ENCODE assay signal across 8 cellular contexts in genomic region chr6:31834367-31834703, GRCh38. TPM values are rescaled to one million over a fixed set of nuclear protein-coding genes. Genes with fewer than 3 reads are reported as not detected.
DNase-seq lines count a peak whose midpoint lies in the region; TF ChIP-seq lines count a peak whose summit lies in the region.

No MANE protein-coding gene starts in this region.

- no peaks in the 10 kb centered on the region for H3K27me3 Mint-ChIP-seq in activated T-helper 2 cell treated with anti-CD3 and anti-CD28 coated beads, Interferon-gamma antibody, Interleukin-2, Interleukin-4, amounts not matched to agents 10 μg/mL and 5 μg/mL and 100 μg/mL, durations not matched to agents 14 hours and 24 hours and 36 hours (ENCODE audit: low read depth)
- H3K27me3 Mint-ChIP-seq in neural crest cell (ENCODE audit: low read depth) = peaks cover 4% of the 10 kb centered on the region
- no peaks in the 10 kb centered on the region for H3K27me3 Mint-ChIP-seq in type B pancreatic cell

- TF ChIP-seq CTCF in neural crest cell (conservative IDR thresholded peaks at IDR 0.05) (no peak), type B pancreatic cell (conservative IDR thresholded peaks at IDR 0.05) (no peak)

- peak overlapping the region; percentile 87 for H3K4me3 Mint-ChIP-seq in activated T-helper 2 cell treated with anti-CD3 and anti-CD28 coated beads, Interferon-gamma antibody, Interleukin-2, Interleukin-4, amounts not matched to agents 10 μg/mL and 5 μg/mL and 100 μg/mL, durations not matched to agents 14 hours and 24 hours and 36 hours (ENCODE audit: low read depth)
- H3K4me3 Mint-ChIP-seq in neural crest cell (peak overlapping the region; percentile 98), type B pancreatic cell (peak overlapping the region; percentile 98)

- H3K4me1 Mint-ChIP-seq in activated T-helper 2 cell treated with anti-CD3 and anti-CD28 coated beads, Interferon-gamma antibody, Interleukin-2, Interleukin-4, amounts not matched to agents 10 μg/mL and 5 μg/mL and 100 μg/mL, durations not matched to agents 14 hours and 24 hours and 36 hours (ENCODE audit: low read depth) = peaks cover 35% of the 10 kb centered on the region
- H3K4me1 Mint-ChIP-seq in neural crest cell = peaks cover 54% of the 10 kb centered on the region
- H3K4me1 Mint-ChIP-seq in type B pancreatic cell (ENCODE audit: unreplicated experiment) = peaks cover 47% of the 10 kb centered on the region

- H3K36me3 Mint-ChIP-seq in activated T-helper 2 cell treated with anti-CD3 and anti-CD28 coated beads, Interferon-gamma antibody, Interleukin-2, Interleukin-4, amounts not matched to agents 10 μg/mL and 5 μg/mL and 100 μg/mL, durations not matched to agents 14 hours and 24 hours and 36 hours (ENCODE audit: low read depth) = peaks cover 68% of the 10 kb centered on the region
- H3K36me3 Mint-ChIP-seq in neural crest cell (ENCODE audit: low read depth) = peaks cover 30% of the 10 kb centered on the region
- H3K36me3 Mint-ChIP-seq in type B pancreatic cell = peaks cover 34% of the 10 kb centered on the region

- H3K9me3 Mint-ChIP-seq in activated T-helper 2 cell treated with anti-CD3 and anti-CD28 coated beads, Interferon-gamma antibody, Interleukin-2, Interleukin-4, amounts not matched to agents 10 μg/mL and 5 μg/mL and 100 μg/mL, durations not matched to agents 14 hours and 24 hours and 36 hours = no peaks in the 10 kb centered on the region
- H3K9me3 Mint-ChIP-seq in neural crest cell (no peaks in the 10 kb centered on the region), type B pancreatic cell (no peaks in the 10 kb centered on the region)

- intact Hi-C loops in activated T-helper 2 cell treated with anti-CD3 and anti-CD28 coated beads, Interferon-gamma antibody, Interleukin-2, Interleukin-4, amounts not matched to agents 10 μg/mL and 5 μg/mL and 100 μg/mL, durations not matched to agents 14 hours and 24 hours and 36 hours (cut with micrococcal nuclease) = loop anchor here (1.0 to 10.0 kb wide), 10 partner anchors 29 to 1010 kb away; partner anchors contain the start of genes AGPAT1, ATP6V1G2, EHMT2 and LY6G5C

- peak overlapping the region; percentile 97 for H3K27ac Mint-ChIP-seq in activated T-helper 2 cell treated with anti-CD3 and anti-CD28 coated beads, Interferon-gamma antibody, Interleukin-2, Interleukin-4, amounts not matched to agents 10 μg/mL and 5 μg/mL and 100 μg/mL, durations not matched to agents 14 hours and 24 hours and 36 hours
- H3K27ac Mint-ChIP-seq in neural crest cell (ENCODE audit: unreplicated experiment) = peak overlapping the region; percentile 100
- peak overlapping the region; percentile 99 for H3K27ac Mint-ChIP-seq in type B pancreatic cell

- peak; percentile 47 to 69 (median 51) for DNase-seq in activated naive CD4-positive, alpha-beta T cell (lab: John Stamatoyannopoulos, UW)
- no peak for DNase-seq in activated naive CD4-positive, alpha-beta T cell treated with anti-CD3 and anti-CD28 coated beads, Interleukin-2, amount 50 U/mL, for 16 hours
- DNase-seq in HT1080 (ENCODE audit: low read depth) = peak; percentile 90
- peak; percentile 80 to 86 for DNase-seq in NOMO-1 (lab: John Stamatoyannopoulos, UW; ENCODE audit: unreplicated experiment in 2 of 2)
- DNase-seq in activated T-helper 2 cell treated with anti-CD3 and anti-CD28 coated beads, Interferon-gamma antibody, Interleukin-2, Interleukin-4, amounts not matched to agents 10 μg/mL and 5 μg/mL and 100 μg/mL, durations not matched to agents 14 hours and 24 hours and 36 hours (ENCODE audit: low spot score) = peak; percentile 58
- DNase-seq in foreskin melanocyte = peak; percentile 85
- peak; percentile 79 for DNase-seq in neural crest cell (ENCODE audit: low read depth, low spot score)
- peak; percentile 86 for DNase-seq in type B pancreatic cell (ENCODE audit: extremely low spot score, unreplicated experiment)

RNA-seq across cellular contexts. Expression of gene HSPA1B, which starts 6.8 kb away (rescaled TPM):
- 134 and 135 TPM in 2 replicates for total RNA-seq in HT1080 (2014; rRNA removed; shearing (Covaris generic))
- polyA plus RNA-seq in HT1080 (2015; cell fraction: cytosol; rRNA removed) = 28.8 and 34.1 TPM in 2 replicates
- 80.4 and 81.4 TPM in 2 replicates for polyA plus RNA-seq in HT1080 (2015; cell fraction: nucleus; rRNA removed)
- 116 and 120 TPM in 2 replicates for total RNA-seq in activated T-helper 2 cell treated with anti-CD3 and anti-CD28 coated beads, Interferon-gamma antibody, Interleukin-2, Interleukin-4, amounts not matched to agents 10 μg/mL and 5 μg/mL and 100 μg/mL, durations not matched to agents 14 hours and 24 hours and 36 hours
- 78.5 and 82.5 TPM in 2 replicates for total RNA-seq in neural crest cell
- total RNA-seq in type B pancreatic cell (ENCODE audit: low replicate concordance) = 132 and 252 TPM in 2 replicates

RNA-seq across cellular contexts. Expression of gene HSPA1A, which starts 19.0 kb away (rescaled TPM):
- total RNA-seq in HT1080 (2014; rRNA removed; shearing (Covaris generic)) = 99.6 and 108 TPM in 2 replicates
- 21.7 and 29.8 TPM in 2 replicates for polyA plus RNA-seq in HT1080 (2015; cell fraction: cytosol; rRNA removed)
- polyA plus RNA-seq in HT1080 (2015; cell fraction: nucleus; rRNA removed) = 65.3 and 67.2 TPM in 2 replicates
- total RNA-seq in activated T-helper 2 cell treated with anti-CD3 and anti-CD28 coated beads, Interferon-gamma antibody, Interleukin-2, Interleukin-4, amounts not matched to agents 10 μg/mL and 5 μg/mL and 100 μg/mL, durations not matched to agents 14 hours and 24 hours and 36 hours = 112 and 118 TPM in 2 replicates
- total RNA-seq in neural crest cell (70.3 and 72.3 TPM in 2 replicates), type B pancreatic cell (ENCODE audit: low replicate concordance) (45.7 and 54.7 TPM in 2 replicates)

RNA-seq across cellular contexts. Expression of gene HSPA1L, which starts 19.3 kb away (rescaled TPM):
- total RNA-seq in HT1080 (2014; rRNA removed; shearing (Covaris generic)) = 0.73 and 1.3 TPM in 2 replicates
- 1.2 and 1.5 TPM in 2 replicates for polyA plus RNA-seq in HT1080 (2015; cell fraction: cytosol; rRNA removed)
- 1.6 and 2.3 TPM in 2 replicates for polyA plus RNA-seq in HT1080 (2015; cell fraction: nucleus; rRNA removed)
- total RNA-seq in activated T-helper 2 cell treated with anti-CD3 and anti-CD28 coated beads, Interferon-gamma antibody, Interleukin-2, Interleukin-4, amounts not matched to agents 10 μg/mL and 5 μg/mL and 100 μg/mL, durations not matched to agents 14 hours and 24 hours and 36 hours = 2.1 and 2.4 TPM in 2 replicates
- total RNA-seq in neural crest cell (1.5 and 1.8 TPM in 2 replicates), type B pancreatic cell (ENCODE audit: low replicate concordance) (1.8 and 1.9 TPM in 2 replicates)

RNA-seq across cellular contexts. Expression of gene LSM2, which starts 27.6 kb away (rescaled TPM):
- total RNA-seq in HT1080 (2014; rRNA removed; shearing (Covaris generic)) = 104 and 115 TPM in 2 replicates
- polyA plus RNA-seq in HT1080 (2015; cell fraction: cytosol; rRNA removed) = 105 and 107 TPM in 2 replicates
- polyA plus RNA-seq in HT1080 (2015; cell fraction: nucleus; rRNA removed) = 26.3 and 30.0 TPM in 2 replicates
- 130 TPM in 2 replicates for total RNA-seq in activated T-helper 2 cell treated with anti-CD3 and anti-CD28 coated beads, Interferon-gamma antibody, Interleukin-2, Interleukin-4, amounts not matched to agents 10 μg/mL and 5 μg/mL and 100 μg/mL, durations not matched to agents 14 hours and 24 hours and 36 hours
- total RNA-seq in neural crest cell (122 and 135 TPM in 2 replicates), type B pancreatic cell (ENCODE audit: low replicate concordance) (57.9 and 74.5 TPM in 2 replicates)

RNA-seq across cellular contexts. Expression of gene NEU1, which starts 28.3 kb away (rescaled TPM):
- 46.3 and 49.5 TPM in 2 replicates for total RNA-seq in HT1080 (2014; rRNA removed; shearing (Covaris generic))
- 27.8 and 31.6 TPM in 2 replicates for polyA plus RNA-seq in HT1080 (2015; cell fraction: cytosol; rRNA removed)
- 31.4 and 36.3 TPM in 2 replicates for polyA plus RNA-seq in HT1080 (2015; cell fraction: nucleus; rRNA removed)
- total RNA-seq in activated T-helper 2 cell treated with anti-CD3 and anti-CD28 coated beads, Interferon-gamma antibody, Interleukin-2, Interleukin-4, amounts not matched to agents 10 μg/mL and 5 μg/mL and 100 μg/mL, durations not matched to agents 14 hours and 24 hours and 36 hours = 21.3 and 21.6 TPM in 2 replicates
- total RNA-seq in neural crest cell = 46.3 and 49.9 TPM in 2 replicates
- 46.9 and 62.5 TPM in 2 replicates for total RNA-seq in type B pancreatic cell (ENCODE audit: low replicate concordance)
